In the genomic region with DNA sequence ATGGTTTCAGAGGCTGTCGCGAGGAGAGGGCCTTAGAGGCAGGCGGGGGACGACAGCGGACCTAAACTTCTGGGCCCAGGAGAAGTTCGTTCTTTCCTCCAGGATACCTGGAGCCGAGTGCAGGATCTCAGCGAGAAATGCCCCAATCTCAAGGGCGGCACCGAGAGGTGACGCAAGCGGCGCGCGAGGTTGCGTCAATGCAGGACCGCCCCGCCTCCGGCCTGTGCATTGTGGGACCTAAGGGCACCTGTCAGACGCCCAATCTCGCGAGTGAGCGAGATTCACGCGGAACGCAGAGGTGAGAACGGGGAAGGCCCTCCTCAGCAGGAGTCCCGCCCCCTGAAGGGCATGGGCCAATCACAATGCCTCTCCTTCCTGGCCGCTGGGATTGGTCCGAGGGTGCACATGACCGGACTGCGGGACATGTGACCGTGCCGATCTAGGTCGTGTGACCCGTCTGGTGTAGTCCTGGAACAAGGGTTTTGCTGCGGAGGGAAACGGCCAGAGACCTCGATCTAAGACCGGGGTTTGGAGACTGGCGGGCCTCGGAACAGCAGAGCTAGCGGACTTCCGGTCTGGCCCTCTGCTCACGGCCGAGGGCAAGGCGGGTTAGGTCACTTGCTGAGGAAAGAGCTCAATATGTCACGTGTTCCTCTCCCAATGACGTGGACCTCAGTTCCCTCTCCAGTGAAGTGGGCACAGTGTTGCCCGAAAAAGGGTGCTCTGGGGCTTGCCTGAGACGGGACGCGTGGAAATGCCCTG, we compare ENCODE assay signal across 1 cellular context.
A peak's percentile ranks its signal among the peaks of the same experiment; 100 is the strongest.
TF ChIP-seq lines count a peak whose summit lies in the region.

No MANE protein-coding gene starts in this region.

TF ChIP-seq in GM23338, 12 proteins besides CTCF, POLR2A, EP300 and RAD21 (continued from another document):
- TF ChIP-seq, protein P1, sequence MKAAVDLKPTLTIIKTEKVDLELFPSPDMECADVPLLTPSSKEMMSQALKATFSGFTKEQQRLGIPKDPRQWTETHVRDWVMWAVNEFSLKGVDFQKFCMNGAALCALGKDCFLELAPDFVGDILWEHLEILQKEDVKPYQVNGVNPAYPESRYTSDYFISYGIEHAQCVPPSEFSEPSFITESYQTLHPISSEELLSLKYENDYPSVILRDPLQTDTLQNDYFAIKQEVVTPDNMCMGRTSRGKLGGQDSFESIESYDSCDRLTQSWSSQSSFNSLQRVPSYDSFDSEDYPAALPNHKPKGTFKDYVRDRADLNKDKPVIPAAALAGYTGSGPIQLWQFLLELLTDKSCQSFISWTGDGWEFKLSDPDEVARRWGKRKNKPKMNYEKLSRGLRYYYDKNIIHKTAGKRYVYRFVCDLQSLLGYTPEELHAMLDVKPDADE (IDR thresholded peaks at IDR 0.05): peak; percentile 70; the same call in 1 of the 2 replicates
- TF ChIP-seq NANOG (IDR thresholded peaks at IDR 0.05; ENCODE audit: borderline replicate concordance): no peak
- peak; percentile 99 for TF ChIP-seq CREB1 (CRISPR knock-in tag; IDR thresholded peaks at IDR 0.05; ENCODE audit: low read depth)
